In the genomic region with DNA sequence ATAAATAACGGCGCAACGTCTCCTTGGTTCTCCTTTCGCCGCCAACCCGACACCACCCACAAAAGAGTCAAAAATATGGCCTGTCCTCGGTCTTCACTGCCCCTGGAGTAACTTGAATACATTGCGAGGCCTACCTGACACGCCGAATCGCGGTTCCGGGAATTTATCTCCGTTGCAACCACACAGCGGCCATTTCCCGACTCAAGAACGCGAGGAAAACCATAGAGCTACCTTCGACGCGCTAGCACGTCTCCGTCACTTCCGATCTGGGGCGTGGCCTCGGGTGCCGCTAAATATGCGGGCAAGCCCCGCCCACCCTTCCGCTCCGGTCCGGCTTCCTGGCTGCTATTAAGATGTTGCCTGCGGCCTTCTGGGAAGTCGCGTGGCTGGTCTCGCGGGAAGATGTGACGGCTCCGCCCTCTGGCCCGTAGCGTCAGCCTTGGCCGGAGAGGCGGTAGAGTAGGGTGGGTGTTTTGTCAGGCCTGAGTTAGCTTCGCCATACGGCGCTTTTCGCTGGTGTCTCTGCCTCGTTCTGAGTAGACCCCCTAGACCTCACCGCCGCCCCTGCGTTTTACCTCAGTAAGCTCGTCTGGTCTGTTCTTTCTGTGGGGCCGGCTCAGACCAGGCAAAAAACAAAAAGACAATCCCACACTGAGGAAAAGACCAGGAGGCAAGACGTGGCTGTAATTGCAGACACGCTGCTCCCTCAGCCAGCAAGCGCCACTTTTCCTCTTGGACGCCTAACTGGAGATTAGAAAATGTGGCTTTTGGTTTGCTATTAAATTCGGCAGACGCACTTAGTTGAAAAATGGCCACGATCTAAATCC, we compare ENCODE assay signal across 1 cellular context.
TF ChIP-seq lines count a peak whose summit lies in the region.

A gene with protein sequence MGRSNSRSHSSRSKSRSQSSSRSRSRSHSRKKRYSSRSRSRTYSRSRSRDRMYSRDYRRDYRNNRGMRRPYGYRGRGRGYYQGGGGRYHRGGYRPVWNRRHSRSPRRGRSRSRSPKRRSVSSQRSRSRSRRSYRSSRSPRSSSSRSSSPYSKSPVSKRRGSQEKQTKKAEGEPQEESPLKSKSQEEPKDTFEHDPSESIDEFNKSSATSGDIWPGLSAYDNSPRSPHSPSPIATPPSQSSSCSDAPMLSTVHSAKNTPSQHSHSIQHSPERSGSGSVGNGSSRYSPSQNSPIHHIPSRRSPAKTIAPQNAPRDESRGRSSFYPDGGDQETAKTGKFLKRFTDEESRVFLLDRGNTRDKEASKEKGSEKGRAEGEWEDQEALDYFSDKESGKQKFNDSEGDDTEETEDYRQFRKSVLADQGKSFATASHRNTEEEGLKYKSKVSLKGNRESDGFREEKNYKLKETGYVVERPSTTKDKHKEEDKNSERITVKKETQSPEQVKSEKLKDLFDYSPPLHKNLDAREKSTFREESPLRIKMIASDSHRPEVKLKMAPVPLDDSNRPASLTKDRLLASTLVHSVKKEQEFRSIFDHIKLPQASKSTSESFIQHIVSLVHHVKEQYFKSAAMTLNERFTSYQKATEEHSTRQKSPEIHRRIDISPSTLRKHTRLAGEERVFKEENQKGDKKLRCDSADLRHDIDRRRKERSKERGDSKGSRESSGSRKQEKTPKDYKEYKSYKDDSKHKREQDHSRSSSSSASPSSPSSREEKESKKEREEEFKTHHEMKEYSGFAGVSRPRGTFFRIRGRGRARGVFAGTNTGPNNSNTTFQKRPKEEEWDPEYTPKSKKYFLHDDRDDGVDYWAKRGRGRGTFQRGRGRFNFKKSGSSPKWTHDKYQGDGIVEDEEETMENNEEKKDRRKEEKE (minus strand): TSS at position 268 of the 827 bp plus-strand sequence. CDS start 9,980 bp downstream, outside the sequence.

TF ChIP-seq in K562, 482 proteins besides CTCF, POLR2A, EP300 and RAD21 (continued from another document and continues in another):
- TF ChIP-seq CBX5 (IDR thresholded peaks at IDR 0.05; ENCODE audit: borderline replicate concordance, low read depth) (no peak), MED1 (CRISPR knock-in tag; IDR thresholded peaks at IDR 0.05; ENCODE audit: borderline replicate concordance) (no peak), RAD51 (IDR thresholded peaks at IDR 0.05; ENCODE audit: borderline replicate concordance, low read depth) (no peak), ZNF668 (CRISPR knock-in tag; IDR thresholded peaks at IDR 0.05) (peak; percentile 81; the same call in 1 of the 2 replicates), NELFE (IDR thresholded peaks at IDR 0.05; ENCODE audit: insufficient read depth, insufficient read length) (peak; percentile 47), IRF2 (CRISPR knock-in tag; IDR thresholded peaks at IDR 0.05) (no peak), CC2D1A (IDR thresholded peaks at IDR 0.05) (no peak), RFX5 (IDR thresholded peaks at IDR 0.05; ENCODE audit: low read depth, low read length) (0 out of 2 replicates have a peak, but pooled peaks have one; percentile 2), ZNF507 (tag; conservative IDR thresholded peaks at IDR 0.05) (no peak), CHD2 (IDR thresholded peaks at IDR 0.05; ENCODE audit: low read depth, low read length) (peak; percentile 97), GTF2A2 (tag; IDR thresholded peaks at IDR 0.05) (peak; percentile 62; the same call in 1 of the 2 replicates), PHB2 (IDR thresholded peaks at IDR 0.05; ENCODE audit: low read depth) (no peak), SP2 (IDR thresholded peaks at IDR 0.05; ENCODE audit: extremely low read depth, low read depth, low read length, poor library complexity, severe bottlenecking) (peak; percentile 11), MYC (IDR thresholded peaks at IDR 0.05; ENCODE audit: low read depth, low read length) (peak; percentile 82), MYC (CRISPR knock-in tag; IDR thresholded peaks at IDR 0.05; ENCODE audit: borderline replicate concordance, low read depth) (peak; percentile 92; the same call in 1 of the 2 replicates), HNRNPLL (IDR thresholded peaks at IDR 0.05; ENCODE audit: low read depth, low read length, poor library complexity, severe bottlenecking) (no peak), TAF15 (IDR thresholded peaks at IDR 0.05; ENCODE audit: low read depth, low read length) (no peak; the same call in 1 of the 2 replicates), SIRT6 (IDR thresholded peaks at IDR 0.05; ENCODE audit: low read depth, low read length) (no peak)
- TF ChIP-seq, protein P1, sequence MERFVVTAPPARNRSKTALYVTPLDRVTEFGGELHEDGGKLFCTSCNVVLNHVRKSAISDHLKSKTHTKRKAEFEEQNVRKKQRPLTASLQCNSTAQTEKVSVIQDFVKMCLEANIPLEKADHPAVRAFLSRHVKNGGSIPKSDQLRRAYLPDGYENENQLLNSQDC (CRISPR knock-in tag; IDR thresholded peaks at IDR 0.05) = peak; percentile 84
- TF ChIP-seq, protein P2, sequence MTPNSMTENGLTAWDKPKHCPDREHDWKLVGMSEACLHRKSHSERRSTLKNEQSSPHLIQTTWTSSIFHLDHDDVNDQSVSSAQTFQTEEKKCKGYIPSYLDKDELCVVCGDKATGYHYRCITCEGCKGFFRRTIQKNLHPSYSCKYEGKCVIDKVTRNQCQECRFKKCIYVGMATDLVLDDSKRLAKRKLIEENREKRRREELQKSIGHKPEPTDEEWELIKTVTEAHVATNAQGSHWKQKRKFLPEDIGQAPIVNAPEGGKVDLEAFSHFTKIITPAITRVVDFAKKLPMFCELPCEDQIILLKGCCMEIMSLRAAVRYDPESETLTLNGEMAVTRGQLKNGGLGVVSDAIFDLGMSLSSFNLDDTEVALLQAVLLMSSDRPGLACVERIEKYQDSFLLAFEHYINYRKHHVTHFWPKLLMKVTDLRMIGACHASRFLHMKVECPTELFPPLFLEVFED (CRISPR knock-in tag; conservative IDR thresholded peaks at IDR 0.05) = peak; percentile 91
- TF ChIP-seq, protein P3, sequence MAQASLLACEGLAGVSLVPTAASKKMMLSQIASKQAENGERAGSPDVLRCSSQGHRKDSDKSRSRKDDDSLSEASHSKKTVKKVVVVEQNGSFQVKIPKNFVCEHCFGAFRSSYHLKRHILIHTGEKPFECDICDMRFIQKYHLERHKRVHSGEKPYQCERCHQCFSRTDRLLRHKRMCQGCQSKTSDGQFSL (CRISPR knock-in tag; IDR thresholded peaks at IDR 0.05) = peak; percentile 55; the same call in 1 of the 2 replicates
- TF ChIP-seq, protein P3 (tag; IDR thresholded peaks at IDR 0.05) = no peak
- TF ChIP-seq, protein P4, sequence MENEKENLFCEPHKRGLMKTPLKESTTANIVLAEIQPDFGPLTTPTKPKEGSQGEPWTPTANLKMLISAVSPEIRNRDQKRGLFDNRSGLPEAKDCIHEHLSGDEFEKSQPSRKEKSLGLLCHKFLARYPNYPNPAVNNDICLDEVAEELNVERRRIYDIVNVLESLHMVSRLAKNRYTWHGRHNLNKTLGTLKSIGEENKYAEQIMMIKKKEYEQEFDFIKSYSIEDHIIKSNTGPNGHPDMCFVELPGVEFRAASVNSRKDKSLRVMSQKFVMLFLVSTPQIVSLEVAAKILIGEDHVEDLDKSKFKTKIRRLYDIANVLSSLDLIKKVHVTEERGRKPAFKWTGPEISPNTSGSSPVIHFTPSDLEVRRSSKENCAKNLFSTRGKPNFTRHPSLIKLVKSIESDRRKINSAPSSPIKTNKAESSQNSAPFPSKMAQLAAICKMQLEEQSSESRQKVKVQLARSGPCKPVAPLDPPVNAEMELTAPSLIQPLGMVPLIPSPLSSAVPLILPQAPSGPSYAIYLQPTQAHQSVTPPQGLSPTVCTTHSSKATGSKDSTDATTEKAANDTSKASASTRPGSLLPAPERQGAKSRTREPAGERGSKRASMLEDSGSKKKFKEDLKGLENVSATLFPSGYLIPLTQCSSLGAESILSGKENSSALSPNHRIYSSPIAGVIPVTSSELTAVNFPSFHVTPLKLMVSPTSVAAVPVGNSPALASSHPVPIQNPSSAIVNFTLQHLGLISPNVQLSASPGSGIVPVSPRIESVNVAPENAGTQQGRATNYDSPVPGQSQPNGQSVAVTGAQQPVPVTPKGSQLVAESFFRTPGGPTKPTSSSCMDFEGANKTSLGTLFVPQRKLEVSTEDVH (IDR thresholded peaks at IDR 0.05; ENCODE audit: low read depth, partially characterized antibody) = no peak
- TF ChIP-seq, protein P5, sequence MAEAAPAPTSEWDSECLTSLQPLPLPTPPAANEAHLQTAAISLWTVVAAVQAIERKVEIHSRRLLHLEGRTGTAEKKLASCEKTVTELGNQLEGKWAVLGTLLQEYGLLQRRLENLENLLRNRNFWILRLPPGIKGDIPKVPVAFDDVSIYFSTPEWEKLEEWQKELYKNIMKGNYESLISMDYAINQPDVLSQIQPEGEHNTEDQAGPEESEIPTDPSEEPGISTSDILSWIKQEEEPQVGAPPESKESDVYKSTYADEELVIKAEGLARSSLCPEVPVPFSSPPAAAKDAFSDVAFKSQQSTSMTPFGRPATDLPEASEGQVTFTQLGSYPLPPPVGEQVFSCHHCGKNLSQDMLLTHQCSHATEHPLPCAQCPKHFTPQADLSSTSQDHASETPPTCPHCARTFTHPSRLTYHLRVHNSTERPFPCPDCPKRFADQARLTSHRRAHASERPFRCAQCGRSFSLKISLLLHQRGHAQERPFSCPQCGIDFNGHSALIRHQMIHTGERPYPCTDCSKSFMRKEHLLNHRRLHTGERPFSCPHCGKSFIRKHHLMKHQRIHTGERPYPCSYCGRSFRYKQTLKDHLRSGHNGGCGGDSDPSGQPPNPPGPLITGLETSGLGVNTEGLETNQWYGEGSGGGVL (CRISPR knock-in tag; IDR thresholded peaks at IDR 0.05) = no peak
- TF ChIP-seq, protein P6, sequence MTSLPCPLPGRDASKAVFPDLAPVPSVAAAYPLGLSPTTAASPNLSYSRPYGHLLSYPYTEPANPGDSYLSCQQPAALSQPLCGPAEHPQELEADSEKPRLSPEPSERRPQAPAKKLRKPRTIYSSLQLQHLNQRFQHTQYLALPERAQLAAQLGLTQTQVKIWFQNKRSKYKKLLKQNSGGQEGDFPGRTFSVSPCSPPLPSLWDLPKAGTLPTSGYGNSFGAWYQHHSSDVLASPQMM (CRISPR knock-in tag; IDR thresholded peaks at IDR 0.05) = no peak
- TF ChIP-seq, protein P7, sequence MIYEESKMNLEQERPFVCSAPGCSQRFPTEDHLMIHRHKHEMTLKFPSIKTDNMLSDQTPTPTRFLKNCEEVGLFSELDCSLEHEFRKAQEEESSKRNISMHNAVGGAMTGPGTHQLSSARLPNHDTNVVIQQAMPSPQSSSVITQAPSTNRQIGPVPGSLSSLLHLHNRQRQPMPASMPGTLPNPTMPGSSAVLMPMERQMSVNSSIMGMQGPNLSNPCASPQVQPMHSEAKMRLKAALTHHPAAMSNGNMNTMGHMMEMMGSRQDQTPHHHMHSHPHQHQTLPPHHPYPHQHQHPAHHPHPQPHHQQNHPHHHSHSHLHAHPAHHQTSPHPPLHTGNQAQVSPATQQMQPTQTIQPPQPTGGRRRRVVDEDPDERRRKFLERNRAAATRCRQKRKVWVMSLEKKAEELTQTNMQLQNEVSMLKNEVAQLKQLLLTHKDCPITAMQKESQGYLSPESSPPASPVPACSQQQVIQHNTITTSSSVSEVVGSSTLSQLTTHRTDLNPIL (CRISPR knock-in tag; IDR thresholded peaks at IDR 0.05) = 0 out of 2 replicates have a peak, but pooled peaks have one; percentile 44
- TF ChIP-seq, protein P8, sequence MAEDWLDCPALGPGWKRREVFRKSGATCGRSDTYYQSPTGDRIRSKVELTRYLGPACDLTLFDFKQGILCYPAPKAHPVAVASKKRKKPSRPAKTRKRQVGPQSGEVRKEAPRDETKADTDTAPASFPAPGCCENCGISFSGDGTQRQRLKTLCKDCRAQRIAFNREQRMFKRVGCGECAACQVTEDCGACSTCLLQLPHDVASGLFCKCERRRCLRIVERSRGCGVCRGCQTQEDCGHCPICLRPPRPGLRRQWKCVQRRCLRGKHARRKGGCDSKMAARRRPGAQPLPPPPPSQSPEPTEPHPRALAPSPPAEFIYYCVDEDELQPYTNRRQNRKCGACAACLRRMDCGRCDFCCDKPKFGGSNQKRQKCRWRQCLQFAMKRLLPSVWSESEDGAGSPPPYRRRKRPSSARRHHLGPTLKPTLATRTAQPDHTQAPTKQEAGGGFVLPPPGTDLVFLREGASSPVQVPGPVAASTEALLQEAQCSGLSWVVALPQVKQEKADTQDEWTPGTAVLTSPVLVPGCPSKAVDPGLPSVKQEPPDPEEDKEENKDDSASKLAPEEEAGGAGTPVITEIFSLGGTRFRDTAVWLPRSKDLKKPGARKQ (CRISPR knock-in tag; IDR thresholded peaks at IDR 0.05) = no peak
- TF ChIP-seq, protein P9, sequence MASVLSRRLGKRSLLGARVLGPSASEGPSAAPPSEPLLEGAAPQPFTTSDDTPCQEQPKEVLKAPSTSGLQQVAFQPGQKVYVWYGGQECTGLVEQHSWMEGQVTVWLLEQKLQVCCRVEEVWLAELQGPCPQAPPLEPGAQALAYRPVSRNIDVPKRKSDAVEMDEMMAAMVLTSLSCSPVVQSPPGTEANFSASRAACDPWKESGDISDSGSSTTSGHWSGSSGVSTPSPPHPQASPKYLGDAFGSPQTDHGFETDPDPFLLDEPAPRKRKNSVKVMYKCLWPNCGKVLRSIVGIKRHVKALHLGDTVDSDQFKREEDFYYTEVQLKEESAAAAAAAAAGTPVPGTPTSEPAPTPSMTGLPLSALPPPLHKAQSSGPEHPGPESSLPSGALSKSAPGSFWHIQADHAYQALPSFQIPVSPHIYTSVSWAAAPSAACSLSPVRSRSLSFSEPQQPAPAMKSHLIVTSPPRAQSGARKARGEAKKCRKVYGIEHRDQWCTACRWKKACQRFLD (CRISPR knock-in tag; IDR thresholded peaks at IDR 0.05) = peak; percentile 87
- TF ChIP-seq, protein P10, sequence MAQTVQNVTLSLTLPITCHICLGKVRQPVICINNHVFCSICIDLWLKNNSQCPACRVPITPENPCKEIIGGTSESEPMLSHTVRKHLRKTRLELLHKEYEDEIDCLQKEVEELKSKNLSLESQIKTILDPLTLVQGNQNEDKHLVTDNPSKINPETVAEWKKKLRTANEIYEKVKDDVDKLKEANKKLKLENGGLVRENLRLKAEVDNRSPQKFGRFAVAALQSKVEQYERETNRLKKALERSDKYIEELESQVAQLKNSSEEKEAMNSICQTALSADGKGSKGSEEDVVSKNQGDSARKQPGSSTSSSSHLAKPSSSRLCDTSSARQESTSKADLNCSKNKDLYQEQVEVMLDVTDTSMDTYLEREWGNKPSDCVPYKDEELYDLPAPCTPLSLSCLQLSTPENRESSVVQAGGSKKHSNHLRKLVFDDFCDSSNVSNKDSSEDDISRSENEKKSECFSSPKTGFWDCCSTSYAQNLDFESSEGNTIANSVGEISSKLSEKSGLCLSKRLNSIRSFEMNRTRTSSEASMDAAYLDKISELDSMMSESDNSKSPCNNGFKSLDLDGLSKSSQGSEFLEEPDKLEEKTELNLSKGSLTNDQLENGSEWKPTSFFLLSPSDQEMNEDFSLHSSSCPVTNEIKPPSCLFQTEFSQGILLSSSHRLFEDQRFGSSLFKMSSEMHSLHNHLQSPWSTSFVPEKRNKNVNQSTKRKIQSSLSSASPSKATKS (CRISPR knock-in tag; IDR thresholded peaks at IDR 0.05) = peak; percentile 46; the same call in 1 of the 2 replicates
- TF ChIP-seq, protein P11, sequence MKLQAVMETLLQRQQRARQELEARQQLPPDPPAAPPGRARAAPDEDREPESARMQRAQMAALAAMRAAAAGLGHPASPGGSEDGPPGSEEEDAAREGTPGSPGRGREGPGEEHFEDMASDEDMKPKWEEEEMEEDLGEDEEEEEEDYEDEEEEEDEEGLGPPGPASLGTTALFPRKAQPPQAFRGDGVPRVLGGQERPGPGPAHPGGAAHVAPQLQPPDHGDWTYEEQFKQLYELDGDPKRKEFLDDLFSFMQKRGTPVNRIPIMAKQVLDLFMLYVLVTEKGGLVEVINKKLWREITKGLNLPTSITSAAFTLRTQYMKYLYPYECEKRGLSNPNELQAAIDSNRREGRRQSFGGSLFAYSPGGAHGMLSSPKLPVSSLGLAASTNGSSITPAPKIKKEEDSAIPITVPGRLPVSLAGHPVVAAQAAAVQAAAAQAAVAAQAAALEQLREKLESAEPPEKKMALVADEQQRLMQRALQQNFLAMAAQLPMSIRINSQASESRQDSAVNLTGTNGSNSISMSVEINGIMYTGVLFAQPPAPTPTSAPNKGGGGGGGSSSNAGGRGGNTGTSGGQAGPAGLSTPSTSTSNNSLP (IDR thresholded peaks at IDR 0.05; ENCODE audit: borderline replicate concordance, low read depth, low read length) = no peak
